ENCODE assay signal across 14 cellular contexts in the genomic region with DNA sequence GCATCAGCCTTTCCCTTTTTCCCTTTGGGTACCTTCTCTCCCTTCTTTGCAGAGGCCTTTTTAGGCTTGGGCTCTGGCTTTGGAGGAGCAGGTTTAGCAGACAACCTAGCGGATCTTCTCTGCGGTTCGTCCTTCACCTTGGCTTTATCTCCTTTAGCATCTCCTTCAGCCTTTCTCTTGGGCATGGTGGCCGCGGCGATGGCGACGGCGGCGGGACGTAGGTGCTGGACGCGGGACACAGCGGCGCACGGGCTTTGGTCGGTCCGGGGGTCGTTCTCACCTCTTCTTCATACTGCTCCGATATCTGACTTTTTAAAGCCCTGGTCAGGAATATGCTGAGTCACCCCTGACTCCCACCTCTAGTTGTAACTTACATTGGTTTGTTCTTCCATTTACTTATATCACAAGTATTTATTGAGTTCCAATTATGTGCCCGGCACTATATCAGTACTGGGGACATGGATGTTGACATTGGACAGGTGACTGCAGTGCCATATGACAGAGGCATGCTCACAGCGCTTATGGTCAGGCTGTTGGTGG.
"Had no signal": no experiment of that assay in that cellular context is flagged by ENCODE, and none has a peak within 500 bp of the region (broad histone marks: within the 10 kb centered on the region; RNA-seq: fewer than 3 reads in every experiment).

No MANE protein-coding gene starts in this region.

- ATAC-seq: psoas muscle, sciatic nerve, upper lobe of right lung had no signal

- H3K27me3 Mint-ChIP-seq: activated naive CD8-positive, alpha-beta T cell; stimulated activated naive CD8-positive, alpha-beta T cell treated with anti-CD3 and anti-CD28 coated beads, Interleukin-15, Interleukin-2, amounts not matched to agents 100 ng/mL and 50 ng/mL, for 24 hours had no signal

- H3K36me3 Mint-ChIP-seq: activated naive CD8-positive, alpha-beta T cell had no signal

- DNase-seq: activated CD4-positive, alpha-beta T cell treated with anti-CD3 and anti-CD28 coated beads for 48 hours; aorta; esophagus squamous epithelium; foreskin fibroblast; glutamatergic neuron; midbrain; occipital lobe; psoas muscle; spleen; upper lobe of right lung had no signal

- H3K4me3 Mint-ChIP-seq: activated naive CD8-positive, alpha-beta T cell; stimulated activated naive CD8-positive, alpha-beta T cell treated with anti-CD3 and anti-CD28 coated beads, Interleukin-15, Interleukin-2, amounts not matched to agents 100 ng/mL and 50 ng/mL, for 24 hours had no signal

- H3K9me3 Mint-ChIP-seq: activated T-helper 2 cell treated with anti-CD3 and anti-CD28 coated beads, Interferon-gamma antibody, Interleukin-2, Interleukin-4, amounts not matched to agents 10 μg/mL and 5 μg/mL and 100 μg/mL, durations not matched to agents 14 hours and 24 hours and 36 hours; stimulated activated naive CD8-positive, alpha-beta T cell treated with anti-CD3 and anti-CD28 coated beads, Interleukin-15, Interleukin-2, amounts not matched to agents 100 ng/mL and 50 ng/mL, for 24 hours had no signal

- H3K27ac Mint-ChIP-seq: activated naive CD8-positive, alpha-beta T cell; activated T-helper 2 cell treated with anti-CD3 and anti-CD28 coated beads, Interferon-gamma antibody, Interleukin-2, Interleukin-4, amounts not matched to agents 10 μg/mL and 5 μg/mL and 100 μg/mL, durations not matched to agents 14 hours and 24 hours and 36 hours; stimulated activated naive CD8-positive, alpha-beta T cell treated with anti-CD3 and anti-CD28 coated beads, Interleukin-15, Interleukin-2, amounts not matched to agents 100 ng/mL and 50 ng/mL, for 24 hours had no signal
